16 cellular contexts compared by ENCODE assay signal in genomic region chr5:73816656-73817420, GRCh38.
DNase-seq lines count a peak whose midpoint lies in the region; ATAC-seq and TF ChIP-seq lines count a peak whose summit lies in the region.
"Had no signal": no experiment of that assay in that cellular context is flagged by ENCODE, and none has a peak within 500 bp of the region (broad histone marks: within the 10 kb centered on the region; RNA-seq: fewer than 3 reads in every experiment).

No MANE protein-coding gene starts in this region.

- DNase-seq in AG04450 (ENCODE audit: low read depth, low spot score) (peak; percentile 63), IMR-90 (peak; percentile 92), choroid plexus epithelial cell (ENCODE audit: low read depth) (peak; percentile 95), kidney tubule cell (ENCODE audit: low spot score) (peak; percentile 66), RWPE1 (ENCODE audit: low spot score) (no peak), MV-4-11 (lab: John Stamatoyannopoulos, UW) (no peak), GM19240 (ENCODE audit: insufficient read length, low spot score) (no peak)
- DNase-seq in effector memory CD4-positive, alpha-beta T cell: no peak
- DNase-seq: activated CD4-positive, CD25-positive, alpha-beta regulatory T cell treated with anti-CD3 and anti-CD28 coated beads, Interleukin-2, amount 50 U/mL, for 72 hours; activated naive CD4-positive, alpha-beta T cell treated with anti-CD3 and anti-CD28 coated beads, Interleukin-2, amount 50 U/mL, for 16 hours; DMS79; hippocampal formation; left ventricle myocardium superior; NCI-H1092 treated with DMSO at 0.1 percent for 48 hours had no signal

- peak overlapping the region; percentile 88 for H3K27ac ChIP-seq in AG04450 (ENCODE audit: low read depth, low read length)
- peak overlapping the region; percentile 95 for H3K27ac ChIP-seq in IMR-90 (ENCODE audit: insufficient read depth, low read length)
- no peak overlapping the region for H3K27ac ChIP-seq in RWPE1
- H3K27ac ChIP-seq in effector memory CD4-positive, alpha-beta T cell (ENCODE audit: insufficient read depth, low read length, poor library complexity, severe bottlenecking): no peak overlapping the region

- no peak for TF ChIP-seq RAD21 in IMR-90 (IDR thresholded peaks at IDR 0.05; ENCODE audit: low read length)

- H3K4me3 ChIP-seq in AG04450 (ENCODE audit: low read depth, low read length): no peak overlapping the region
- H3K4me3 ChIP-seq in IMR-90 (ENCODE audit: insufficient read depth, low read depth, low read length): no peak overlapping the region
- H3K4me3 ChIP-seq in choroid plexus epithelial cell (ENCODE audit: low read depth, low read length): no peak overlapping the region
- no peak overlapping the region for H3K4me3 ChIP-seq in effector memory CD4-positive, alpha-beta T cell (ENCODE audit: insufficient read depth, low read depth, low read length, poor library complexity, severe bottlenecking)
- H3K4me3 ChIP-seq: GM12878, HAP-1 had no signal

- peak overlapping the region; percentile 99 for H3K4ac ChIP-seq in IMR-90 (ENCODE audit: low read depth, low read length)

- H4K20me1 ChIP-seq in IMR-90 (ENCODE audit: insufficient read depth, low read length): no peaks in the 10 kb centered on the region

- no TSS peak for BruUV-seq in IMR-90 (replicated peaks; lab: Mats Ljungman, UMichigan)

- TF ChIP-seq CTCF in AG04450 (IDR thresholded peaks at IDR 0.05; ENCODE audit: low read depth, low read length) (no peak), IMR-90 (conservative IDR thresholded peaks at IDR 0.05; ENCODE audit: low read depth, low read length) (no peak), choroid plexus epithelial cell (conservative IDR thresholded peaks at IDR 0.05; ENCODE audit: low read depth, low read length) (no peak), RWPE1 (conservative IDR thresholded peaks at IDR 0.05; ENCODE audit: low read depth) (no peak)

- CTCF ChIA-PET in AG04450 (lab: Charles Lee): interaction anchor here (1.2 to 2.6 kb wide), 2 partner anchors 24 to 279 kb away, joined by 3 to 12 read pairs; no protein-coding TSS in a partner anchor
- CTCF ChIA-PET in IMR-90 (lab: Yijun Ruan, JAX): interaction anchor here (2.5 kb wide), 1 partner anchor 10 kb away, joined by 8 read pairs; no protein-coding TSS in a partner anchor
- CTCF ChIA-PET in RWPE1 (lab: Yijun Ruan, JAX): interaction anchor here (0.6 kb wide), 1 partner anchor 1645 kb away, joined by 5 read pairs; no protein-coding TSS in a partner anchor

- H2BK15ac ChIP-seq in IMR-90 (ENCODE audit: low read depth, low read length): peak overlapping the region; percentile 99; the same call in 2 of the 3 replicates

- H4K5ac ChIP-seq in IMR-90 (ENCODE audit: low read depth, low read length): peak overlapping the region; percentile 94

- no peaks in the 10 kb centered on the region for H3K9me3 ChIP-seq in AG04450 (ENCODE audit: control insufficient read depth, insufficient read depth, low read length)
- no peaks in the 10 kb centered on the region for H3K9me3 ChIP-seq in IMR-90 (ENCODE audit: control insufficient read depth, insufficient read depth, low read length)
- no peaks in the 10 kb centered on the region for H3K9me3 ChIP-seq in effector memory CD4-positive, alpha-beta T cell (ENCODE audit: control insufficient read depth, low read length)
- H3K9me3 ChIP-seq: HAP-1 had no signal

- dilution Hi-C loops in IMR-90 (cut with HindIII; ENCODE audit: low sequenced_read_pairs, unreplicated experiment): no loop called here

- H2AK9ac ChIP-seq in IMR-90 (replicated peaks; ENCODE audit: low read depth, low read length, poor library complexity): no peak overlapping the region

- no peaks in the 10 kb centered on the region for H3K27me3 ChIP-seq in AG04450 (ENCODE audit: control insufficient read depth, insufficient read depth, low read length)
- no peaks in the 10 kb centered on the region for H3K27me3 ChIP-seq in IMR-90 (ENCODE audit: control insufficient read depth, insufficient read depth, low read length)
- H3K27me3 ChIP-seq in effector memory CD4-positive, alpha-beta T cell (replicated peaks; ENCODE audit: control insufficient read depth, insufficient read depth, low read length, poor library complexity, severe bottlenecking): no peaks in the 10 kb centered on the region

- H3K4me1 ChIP-seq in IMR-90 (ENCODE audit: control insufficient read depth, insufficient read depth, low read length): peaks cover 22% of the 10 kb centered on the region
- H3K4me1 ChIP-seq in effector memory CD4-positive, alpha-beta T cell (ENCODE audit: control insufficient read depth, insufficient read depth, low read length, poor library complexity, severe bottlenecking): no peaks in the 10 kb centered on the region
- H3K4me1 ChIP-seq: HAP-1 had no signal

- peak overlapping the region; percentile 98 for H2BK120ac ChIP-seq in IMR-90 (ENCODE audit: low read depth, low read length)

- peaks cover 5 to 44% of the 10 kb centered on the region in 2 experiments; a peak in 2 of 4 replicates for H3K79me1 ChIP-seq in IMR-90 (ENCODE audit: low read depth in 1 of 2, low read length in 2 of 2)

- in situ Hi-C loops in IMR-90 (cut with MboI; ENCODE audit: low sequenced_read_pairs): no loop called here

- peak overlapping the region; percentile 99 for H3K18ac ChIP-seq in IMR-90 (ENCODE audit: low read depth, low read length)

- no peak for TF ChIP-seq POLR2A in IMR-90 (IDR thresholded peaks at IDR 0.05; ENCODE audit: low read depth, low read length)

- no peak overlapping the region for H2AFZ ChIP-seq in IMR-90 (replicated peaks; ENCODE audit: low read length, poor library complexity)

- H4K91ac ChIP-seq in IMR-90 (ENCODE audit: insufficient read depth, low read depth, low read length): peak overlapping the region; percentile 92

- no peak overlapping the region for H3K9ac ChIP-seq in IMR-90 (ENCODE audit: low read depth, low read length)

- peak overlapping the region; percentile 99 for H2BK20ac ChIP-seq in IMR-90 (ENCODE audit: low read depth, low read length)

- intact Hi-C loops in IMR-90 (cut with micrococcal nuclease): no loop called here

- H3K56ac ChIP-seq in IMR-90 (ENCODE audit: extremely low read depth, insufficient read depth, low read length): peak overlapping the region; percentile 80; the same call in 1 of the 2 replicates

- H3K9me1 ChIP-seq in IMR-90 (ENCODE audit: insufficient read depth, low read length): peaks cover 34% of the 10 kb centered on the region

- H2AK5ac ChIP-seq in IMR-90 (ENCODE audit: low read depth, low read length): peak overlapping the region; percentile 97

- 0 out of 2 replicates have a peak, but pooled peaks cover 1% of the 10 kb centered on the region for H3K36me3 ChIP-seq in IMR-90 (ENCODE audit: control insufficient read depth, insufficient read depth, low read length)
- no peaks in the 10 kb centered on the region for H3K36me3 ChIP-seq in effector memory CD4-positive, alpha-beta T cell (ENCODE audit: control insufficient read depth, insufficient read depth, low read length)
- H3K36me3 ChIP-seq: HAP-1 had no signal

- H3K14ac ChIP-seq in IMR-90 (replicated peaks; ENCODE audit: low read depth, low read length): peak overlapping the region; percentile 97

- no peak overlapping the region for H3K4me2 ChIP-seq in IMR-90 (ENCODE audit: low read depth, low read length)

- H4K8ac ChIP-seq in IMR-90 (ENCODE audit: low read depth in 2 of 2, low read length in 2 of 2): peak overlapping the region; percentile 93 to 99

- WGBS in IMR-90 (ENCODE audit: extremely low coverage in 2 of 2, insufficient read length in 1 of 2), 2 experiments: 100% methylated on average over 1 of the region's 5 CpGs; no CpG with 5 or more reads in 1 of the 2 experiments

- POLR2A ChIA-PET in AG04450 (lab: Yijun Ruan, JAX) (interaction anchor here (1.0 to 1.3 kb wide), 3 partner anchors 10 to 36 kb away, joined by 3 read pairs; no protein-coding TSS in a partner anchor), IMR-90 (lab: Charles Lee; ENCODE audit: unreplicated experiment) (no interaction called here), RWPE1 (lab: Yijun Ruan, JAX; ENCODE audit: low non-redundant PET) (no interaction called here)

- peak; percentile 56 for ATAC-seq in IMR-90 (ENCODE audit: low read depth)
- ATAC-seq: GM12878, left ventricle myocardium superior had no signal

- peak overlapping the region; percentile 85; the same call in 1 of the 2 replicates for H3K23ac ChIP-seq in IMR-90 (ENCODE audit: low read depth, low read length)

- H2BK5ac ChIP-seq in IMR-90 (ENCODE audit: low read depth, low read length, poor library complexity, severe bottlenecking): peak overlapping the region; percentile 97

TF ChIP-seq in IMR-90, 13 proteins besides CTCF, POLR2A, EP300 and RAD21:
- peak; percentile 23; the same call in 1 of the 2 replicates for TF ChIP-seq FOS (IDR thresholded peaks at IDR 0.05; ENCODE audit: low read depth, low read length)
- TF ChIP-seq RFX5 (IDR thresholded peaks at IDR 0.05; ENCODE audit: low read depth, low read length): no peak
- peak; percentile 97 for TF ChIP-seq CEBPB (IDR thresholded peaks at IDR 0.05; ENCODE audit: low read depth, low read length)
TF ChIP-seq in IMR-90: peak in this region for 2.

Comparison
In these comparisons a context has a peak if more than half of its experiments do, and no peak if none do; other contexts are left out.
1. DNase-seq: peak in AG04450 (single experiment), IMR-90 (single experiment), choroid plexus epithelial cell (single experiment) and kidney tubule cell (single experiment); none in RWPE1 (single experiment), effector memory CD4-positive, alpha-beta T cell (0 of 3), MV-4-11 (single experiment) and GM19240 (single experiment).
2. H3K27ac ChIP-seq: peak in AG04450 (single experiment) and IMR-90 (single experiment); none in RWPE1 (single experiment) and effector memory CD4-positive, alpha-beta T cell (single experiment).